Comparison of ENCODE assay signal across 19 cellular contexts in the genomic region with DNA sequence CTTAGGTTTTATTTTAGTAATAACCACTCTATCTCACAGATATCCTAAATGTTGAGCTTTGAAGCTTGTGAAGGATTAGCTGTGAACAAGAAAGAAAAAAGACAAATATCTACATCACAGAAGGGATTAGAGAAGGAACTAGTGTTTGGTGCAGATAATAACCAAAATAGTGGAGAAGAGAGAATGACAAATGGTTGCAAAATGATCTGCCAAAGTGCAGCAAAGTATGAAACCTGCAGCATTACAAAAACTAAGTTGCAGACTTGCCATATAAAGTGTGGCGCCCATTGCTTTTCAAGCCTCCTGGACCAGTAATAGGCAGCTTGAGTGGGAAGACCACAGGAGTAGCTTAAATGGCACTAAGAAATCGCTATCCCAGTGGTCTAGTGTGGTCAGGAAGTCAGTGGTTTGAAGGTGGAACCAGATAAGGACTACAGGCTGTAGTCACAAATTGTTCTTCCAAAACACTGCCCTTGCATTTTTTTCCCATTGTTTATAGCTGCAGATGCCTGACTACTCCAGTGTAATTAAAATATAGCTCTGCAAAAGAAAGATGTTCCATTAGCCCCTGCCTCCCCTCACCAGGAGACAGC. TPM values are rescaled to one million over a fixed set of nuclear protein-coding genes. Genes with fewer than 3 reads are reported as not detected.
A peak's percentile ranks its signal among the peaks of the same experiment; 100 is the strongest.
DNase-seq lines count a peak whose midpoint lies in the region; ATAC-seq and TF ChIP-seq lines count a peak whose summit lies in the region.
"Had no signal": no experiment of that assay in that cellular context is flagged by ENCODE, and none has a peak within 500 bp of the region (broad histone marks: within the 10 kb centered on the region; RNA-seq: fewer than 3 reads in every experiment).

No MANE protein-coding gene starts in this region.

- H3K9me3 ChIP-seq in GM23248 (ENCODE audit: low read depth) (no peaks in the 10 kb centered on the region), sigmoid colon (no peaks in the 10 kb centered on the region)

- H3K4me3 ChIP-seq in GM23248 (no peak overlapping the region), sigmoid colon (no peak overlapping the region)

- no peak for TF ChIP-seq CTCF in sigmoid colon (IDR thresholded peaks at IDR 0.05)

- H3K9me2 ChIP-seq in GM23248 (ENCODE audit: insufficient read depth), result no peaks in the 10 kb centered on the region

- intact Hi-C loops in sigmoid colon (cut with DNase I), result no loop called here

- no peak overlapping the region for H3K4me2 ChIP-seq in GM23248 (ENCODE audit: unreplicated experiment)

- H3K4me1 ChIP-seq in GM23248 (ENCODE audit: insufficient read depth) (peaks cover 42% of the 10 kb centered on the region), sigmoid colon (peaks cover 0 to 97% (median 96%) of the 10 kb centered on the region in 4 donors)

- peaks cover 80% of the 10 kb centered on the region for H3K79me2 ChIP-seq in GM23248 (ENCODE audit: insufficient read depth)

- H3F3A ChIP-seq in GM23248 (ENCODE audit: insufficient read depth), result peaks cover 100% of the 10 kb centered on the region

- WGBS in GM23248 (ENCODE audit: low coverage in 1 of 2, low lambda C conversion rate in 2 of 2, missing lambda C conversion rate in 2 of 2), 2 experiments, result 100% methylated on average over 2 of the region's 2 CpGs
- WGBS in sigmoid colon, 2 donors, result 79 to 89% methylated on average over 2 of the region's 2 CpGs

- no peak overlapping the region for H2AFZ ChIP-seq in GM23248

- in situ Hi-C loops in GM23248 (cut with MboI), result no loop called here

- H3K27me3 ChIP-seq in GM23248 (replicated peaks; ENCODE audit: insufficient read depth) (no peaks in the 10 kb centered on the region), sigmoid colon (no peaks in the 10 kb centered on the region)

- H3K36me3 ChIP-seq in GM23248 (ENCODE audit: low read depth), result peaks cover 99% of the 10 kb centered on the region
- H3K36me3 ChIP-seq in sigmoid colon, result peaks cover 64 to 100% (median 93%) of the 10 kb centered on the region in 4 donors

- TF ChIP-seq EP300 in sigmoid colon (IDR thresholded peaks at IDR 0.05), result no peak

- no peak for DNase-seq in GM23248
- DNase-seq in OCI-M2 (lab: John Stamatoyannopoulos, UW; ENCODE audit: unreplicated experiment), result peak; percentile 22
- DNase-seq in dermis blood vessel endothelial cell, result peak; percentile 58
- no peak for DNase-seq in sigmoid colon
- no peak for DNase-seq in NCI-H82 (lab: John Stamatoyannopoulos, UW)
- DNase-seq: activated CD4-positive, CD25-positive, alpha-beta regulatory T cell; activated CD8-positive, alpha-beta memory T cell treated with anti-CD3 and anti-CD28 coated beads for 24 hours; activated naive CD8-positive, alpha-beta T cell treated with anti-CD3 and anti-CD28 coated beads, Interleukin-2, amount 10 ng/mL, durations not matched to agents 7 days and 5 days; C1 segment of cervical spinal cord; caudate nucleus; DMS153; naive thymus-derived CD4-positive, alpha-beta T cell; NCI-H1694 treated with DMSO at 0.1 percent for 48 hours; posterior cingulate gyrus; small intestine; stimulated activated CD4-positive, alpha-beta T cell treated with anti-CD3 and anti-CD28 coated beads, Interleukin-4, amount 100 ng/mL, for 24 hours; substantia nigra had no signal

- no peak overlapping the region for H3K9ac ChIP-seq in GM23248

- no peak for TF ChIP-seq POLR2A in sigmoid colon (IDR thresholded peaks at IDR 0.05)

- no peaks in the 10 kb centered on the region for H4K20me1 ChIP-seq in GM23248 (ENCODE audit: insufficient read depth)

- ATAC-seq in GM21619 (IDR thresholded peaks at IDR 0.05; ENCODE audit: unreplicated experiment), result no peak
- no peak for ATAC-seq in GM19351 (IDR thresholded peaks at IDR 0.05; ENCODE audit: unreplicated experiment)
- ATAC-seq: naive thymus-derived CD4-positive, alpha-beta T cell had no signal

- peak overlapping the region; percentile 71 for H3K27ac ChIP-seq in GM23248
- H3K27ac ChIP-seq in sigmoid colon, result peak overlapping the region; percentile 62 to 99 (median 98)

RNA-seq across cellular contexts. Expression of gene TPM1, which starts 20.7 kb away (rescaled TPM):
- total RNA-seq in GM23248 (2014; rRNA removed; shearing (Covaris generic)), result 1,935 and 2,012 TPM in 2 replicates
- polyA plus RNA-seq in GM23248 (2016; fragmentation: Nextera tagmentation; extraction: Ambion mirVana) (3,029 and 3,072 TPM in 2 replicates), sigmoid colon (100 to 1,000 TPM; 438 to 950 (median 563) TPM)
- total RNA-seq in dermis blood vessel endothelial cell (309 and 334 TPM in 2 replicates), sigmoid colon (1,000 to 10,000 TPM; 2,634 to 4,179 (median 3,850) TPM)

RNA-seq across cellular contexts. Expression of gene LACTB, which starts 58.4 kb away (rescaled TPM):
- total RNA-seq in GM23248 (2014; rRNA removed; shearing (Covaris generic)), result 27.1 and 27.3 TPM in 2 replicates
- polyA plus RNA-seq in GM23248 (2016; fragmentation: Nextera tagmentation; extraction: Ambion mirVana), result 35.8 and 39.7 TPM in 2 replicates
- 45.1 and 47.1 TPM in 2 replicates for total RNA-seq in dermis blood vessel endothelial cell
- 10 to 100 TPM in 1 of 4 donors, 1 to 10 TPM in 3; 7.2 to 11.2 (median 8.4) TPM for total RNA-seq in sigmoid colon
- polyA plus RNA-seq in sigmoid colon, result 10 to 100 TPM; 14.9 to 32.4 (median 21.6) TPM

Comparison
In these comparisons a context has a peak if more than half of its experiments do, and no peak if none do; other contexts are left out.
1. DNase-seq: peak in OCI-M2 (single experiment) and dermis blood vessel endothelial cell (single experiment); none in GM23248 (single experiment), sigmoid colon (single experiment) and NCI-H82 (single experiment).